ENCODE assay signal across 9 cellular contexts in the genomic region with DNA sequence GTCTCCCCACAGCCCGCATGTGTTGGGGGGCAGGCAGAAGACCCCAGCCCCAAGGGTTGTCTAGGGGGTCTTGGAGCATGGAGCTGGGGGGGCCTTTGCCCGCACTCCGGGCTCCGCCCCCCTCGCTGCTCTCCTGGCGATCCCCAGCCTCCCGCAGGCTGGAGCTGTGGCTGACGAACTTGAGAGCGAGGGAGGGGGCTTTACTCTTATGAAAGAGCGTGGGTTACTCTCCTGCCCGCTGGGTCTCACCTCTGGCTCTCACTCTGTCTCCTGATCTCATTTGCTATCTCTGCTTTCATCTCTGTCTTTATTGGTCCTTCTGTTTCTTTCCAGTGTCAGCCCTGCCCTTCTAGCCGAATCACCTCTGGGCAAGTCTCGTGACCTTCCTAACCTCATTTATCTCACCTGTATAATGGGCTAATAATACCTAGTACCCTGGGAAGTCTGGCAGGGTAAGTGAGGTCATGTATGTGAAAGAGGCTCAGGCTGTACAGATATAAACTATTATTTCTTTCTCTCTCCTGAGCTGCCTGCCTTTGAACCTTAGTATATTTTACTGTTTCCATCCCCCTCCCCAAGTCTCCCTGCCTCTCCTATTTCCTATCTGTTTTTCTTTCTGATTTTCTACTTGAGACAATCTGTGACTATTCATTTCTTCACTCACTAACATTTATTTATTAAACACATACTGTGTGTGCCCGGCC. TPM values are rescaled to one million over a fixed set of nuclear protein-coding genes. Genes with fewer than 3 reads are reported as not detected.
DNase-seq lines count a peak whose midpoint lies in the region; ATAC-seq and TF ChIP-seq lines count a peak whose summit lies in the region.
"Had no signal": no experiment of that assay in that cellular context is flagged by ENCODE, and none has a peak within 500 bp of the region (broad histone marks: within the 10 kb centered on the region; RNA-seq: fewer than 3 reads in every experiment).

No MANE protein-coding gene starts in this region.

- H3K79me2 ChIP-seq in GM23338 (replicated peaks; ENCODE audit: insufficient read depth): peaks cover 14% of the 10 kb centered on the region
- H3K79me2 ChIP-seq in PC-9 (ENCODE audit: low read depth): peaks cover 13% of the 10 kb centered on the region

- intact Hi-C loops in CD14-positive monocyte (cut with micrococcal nuclease) (loop anchor here (5.0 kb wide), 2 partner anchors 62 to 92 kb away; partner anchors contain the start of genes CKS1B (in 1 of the 2), SHC1 (in 1 of the 2) and ZBTB7B (in 1 of the 2)), PC-9 (cut with micrococcal nuclease; ENCODE audit: unreplicated experiment) (loop anchor here (5.0 kb wide), 2 partner anchors 397 to 507 kb away; partner anchors contain the start of gene UBE2Q1)

- H3K36me3 Mint-ChIP-seq in CD14-positive monocyte: peaks cover 47 to 57% of the 10 kb centered on the region in 2 donors
- H3K36me3 Mint-ChIP-seq in GM23338 (ENCODE audit: low read depth): peaks cover 31% of the 10 kb centered on the region

- 0 out of 2 replicates have a peak overlapping the region, but pooled peaks have one; percentile 69 for H3K27ac ChIP-seq in GM23338 (ENCODE audit: low read depth)
- no peak overlapping the region for H3K27ac ChIP-seq in PC-9
- peak overlapping the region; percentile 96 for H3K27ac ChIP-seq in ectodermal cell (ENCODE audit: insufficient read depth, low read depth, low read length, poor library complexity, severe bottlenecking)
- peak overlapping the region; percentile 78 for H3K27ac ChIP-seq in muscle layer of colon (ENCODE audit: low read depth, low read length)

- peak; percentile 12 for ATAC-seq in GM23338
- ATAC-seq in HG03460 (IDR thresholded peaks at IDR 0.05; ENCODE audit: unreplicated experiment): no peak
- ATAC-seq in GM21717 (IDR thresholded peaks at IDR 0.05; ENCODE audit: unreplicated experiment): no peak

- peaks cover 0 to 2% (median 0%) of the 10 kb centered on the region in 7 donors for H3K9me3 Mint-ChIP-seq in CD14-positive monocyte
- H3K9me3 Mint-ChIP-seq in GM23338: no peaks in the 10 kb centered on the region

- peak overlapping the region; percentile 81 to 87 for H3K4me3 Mint-ChIP-seq in CD14-positive monocyte
- peak overlapping the region; percentile 83 for H3K4me3 Mint-ChIP-seq in GM23338

- H3K9me3 ChIP-seq in PC-9 (ENCODE audit: insufficient read depth, low read depth): no peaks in the 10 kb centered on the region
- no peaks in the 10 kb centered on the region for H3K9me3 ChIP-seq in ectodermal cell (ENCODE audit: control insufficient read depth, low read length)
- no peaks in the 10 kb centered on the region for H3K9me3 ChIP-seq in muscle layer of colon (ENCODE audit: low read length)

- no peak overlapping the region for H3K9ac ChIP-seq in muscle layer of colon (ENCODE audit: low read length)

- H3K9me2 ChIP-seq in GM23338 (ENCODE audit: insufficient read depth): no peaks in the 10 kb centered on the region
- no peaks in the 10 kb centered on the region for H3K9me2 ChIP-seq in PC-9 (ENCODE audit: insufficient read depth)

- CTCF ChIA-PET in PC-9 (lab: Charles Lee): no interaction called here

- H3K4me1 ChIP-seq in GM23338 (ENCODE audit: insufficient read depth): peaks cover 16% of the 10 kb centered on the region
- H3K4me1 ChIP-seq in PC-9 (replicated peaks; ENCODE audit: insufficient read depth): peaks cover 10% of the 10 kb centered on the region
- H3K4me1 ChIP-seq in ectodermal cell (ENCODE audit: control insufficient read depth, insufficient read depth, low read length): peaks cover 28% of the 10 kb centered on the region
- peaks cover 28% of the 10 kb centered on the region for H3K4me1 ChIP-seq in muscle layer of colon (ENCODE audit: insufficient read depth, low read length)

- H3K27ac Mint-ChIP-seq in CD14-positive monocyte: peak overlapping the region in 4 of 7 donors; percentile 15 to 90 (median 80)
- peak overlapping the region; percentile 64 for H3K27ac Mint-ChIP-seq in GM23338

- POLR2A ChIA-PET in PC-9 (lab: Charles Lee; ENCODE audit: unreplicated experiment): interaction anchor here (0.6 to 0.7 kb wide), 3 partner anchors 64 to 646 kb away, joined by 3 to 5 read pairs (median 4); no protein-coding TSS in a partner anchor

- peak overlapping the region; percentile 60 for H2AFZ ChIP-seq in GM23338
- H2AFZ ChIP-seq in PC-9: peak overlapping the region; percentile 77

- H3K4me1 Mint-ChIP-seq in CD14-positive monocyte: peaks cover 33% of the 10 kb centered on the region
- peaks cover 33% of the 10 kb centered on the region for H3K4me1 Mint-ChIP-seq in GM23338

- BruUV-seq in PC-9 (replicated peaks; lab: Mats Ljungman, UMichigan): no TSS peak

- H3K27me3 ChIP-seq in GM23338 (ENCODE audit: insufficient read depth) (peaks cover 6% of the 10 kb centered on the region; the same call in 1 of the 2 replicates), PC-9 (ENCODE audit: insufficient read depth, low read depth) (no peaks in the 10 kb centered on the region), ectodermal cell (ENCODE audit: control insufficient read depth, insufficient read depth, low read length, poor library complexity, severe bottlenecking) (peaks cover 19% of the 10 kb centered on the region), muscle layer of colon (ENCODE audit: control insufficient read depth in 1 of 2, insufficient read depth in 2 of 2, low read length in 2 of 2) (peaks cover 0 to 8% of the 10 kb centered on the region in 2 donors)

- DNase-seq in CD14-positive monocyte (ENCODE audit: low spot score) (no peak), GM23338 (ENCODE audit: low spot score) (peak; percentile 76), PC-9 (peak in 1 of 2 experiments; percentile 53), D341Med (ENCODE audit: low spot score) (no peak)

- peaks cover 22% of the 10 kb centered on the region for H3F3A ChIP-seq in GM23338 (replicated peaks; ENCODE audit: low read depth)
- peaks cover 24% of the 10 kb centered on the region; the same call in 1 of the 2 replicates for H3F3A ChIP-seq in PC-9 (ENCODE audit: insufficient read depth, low read depth)

- 3 to 5% methylated on average over 13 of the region's 14 CpGs for WGBS in ectodermal cell, 2 experiments

- H3K4me3 ChIP-seq in GM23338: peak overlapping the region; percentile 97
- H3K4me3 ChIP-seq in PC-9: peak overlapping the region; percentile 74
- H3K4me3 ChIP-seq in ectodermal cell (ENCODE audit: insufficient read depth, low read depth, low read length): peak overlapping the region; percentile 95
- peak overlapping the region; percentile 79 to 88 for H3K4me3 ChIP-seq in muscle layer of colon (ENCODE audit: low read depth in 1 of 2, low read length in 2 of 2)

- peak overlapping the region; percentile 94 for H3K4me2 ChIP-seq in GM23338
- H3K4me2 ChIP-seq in PC-9: peak overlapping the region; percentile 80

- H3K27me3 Mint-ChIP-seq in CD14-positive monocyte (ENCODE audit: low read depth in 3 of 3): peaks cover 6 to 11% (median 10%) of the 10 kb centered on the region in 3 donors
- H3K27me3 Mint-ChIP-seq in GM23338 (ENCODE audit: insufficient read depth, low read depth, poor library complexity): peaks cover 11% of the 10 kb centered on the region

- peaks cover 19% of the 10 kb centered on the region for H4K20me1 ChIP-seq in GM23338 (replicated peaks; ENCODE audit: insufficient read depth)
- H4K20me1 ChIP-seq in PC-9 (ENCODE audit: insufficient read depth): peaks cover 7% of the 10 kb centered on the region

- H3K36me3 ChIP-seq in GM23338 (ENCODE audit: insufficient read depth) (no peaks in the 10 kb centered on the region), PC-9 (ENCODE audit: low read depth) (no peaks in the 10 kb centered on the region; the same call in 1 of the 2 replicates), ectodermal cell (ENCODE audit: control insufficient read depth, insufficient read depth, low read length) (no peaks in the 10 kb centered on the region), muscle layer of colon (ENCODE audit: insufficient read depth, low read length) (peaks cover 10% of the 10 kb centered on the region)

- no peak for TF ChIP-seq CTCF in CD14-positive monocyte (IDR thresholded peaks at IDR 0.05)
- TF ChIP-seq CTCF in GM23338 (conservative IDR thresholded peaks at IDR 0.05; ENCODE audit: low read depth in 2 of 2): no peak
- TF ChIP-seq CTCF in PC-9 (conservative IDR thresholded peaks at IDR 0.05): no peak

TF ChIP-seq in GM23338, 12 proteins besides CTCF, POLR2A, EP300 and RAD21 (continues in another document):
- TF ChIP-seq NANOG (IDR thresholded peaks at IDR 0.05; ENCODE audit: borderline replicate concordance): no peak

RNA-seq across cellular contexts. Expression of gene EFNA4, which starts 0.7 kb away (rescaled TPM):
- polyA plus RNA-seq in CD14-positive monocyte: 1 to 10 TPM; 2.3 to 4.1 TPM
- total RNA-seq in GM23338 (2014; rRNA removed; shearing (Covaris generic)): 22.9 and 25.0 TPM in 2 replicates
- polyA plus RNA-seq in GM23338 (2016; fragmentation: Nextera tagmentation; extraction: Ambion mirVana): 11.1 and 16.4 TPM in 2 replicates
- 14.0 and 17.3 TPM in 2 replicates for total RNA-seq in PC-9 (2021)
- polyA plus RNA-seq in ectodermal cell (2013, experiment 1 of 4): 26.4 TPM
- polyA plus RNA-seq in ectodermal cell (2013, experiment 2 of 4): 21.2 TPM
- 23.0 TPM for polyA plus RNA-seq in ectodermal cell (2013, experiment 3 of 4)
- polyA plus RNA-seq in ectodermal cell (2013, experiment 4 of 4): 24.4 TPM

RNA-seq across cellular contexts. Expression of gene ADAM15, which starts 13.1 kb away (rescaled TPM):
- polyA plus RNA-seq in CD14-positive monocyte (10 to 100 TPM; 44.5 to 74.3 TPM), GM23338 (2016; fragmentation: Nextera tagmentation; extraction: Ambion mirVana) (24.2 and 25.9 TPM in 2 replicates)
- 25.9 and 31.1 TPM in 2 replicates for total RNA-seq in GM23338 (2014; rRNA removed; shearing (Covaris generic))
- total RNA-seq in PC-9 (2021): 187 and 195 TPM in 2 replicates
- 34.7 TPM for polyA plus RNA-seq in ectodermal cell (2013, experiment 1 of 4)
- polyA plus RNA-seq in ectodermal cell (2013, experiment 2 of 4): 31.6 TPM
- 21.0 TPM for polyA plus RNA-seq in ectodermal cell (2013, experiment 3 of 4)
- polyA plus RNA-seq in ectodermal cell (2013, experiment 4 of 4): 22.3 TPM

RNA-seq across cellular contexts. Expression of gene EFNA3, which starts 14.4 kb away (rescaled TPM):
- polyA plus RNA-seq in CD14-positive monocyte (under 1 TPM; 0.45 to 0.92 TPM), GM23338 (2016; fragmentation: Nextera tagmentation; extraction: Ambion mirVana) (10.3 and 13.5 TPM in 2 replicates)
- total RNA-seq in GM23338 (2014; rRNA removed; shearing (Covaris generic)): 13.6 and 14.5 TPM in 2 replicates
- 6.7 and 8.8 TPM in 2 replicates for total RNA-seq in PC-9 (2021)
- polyA plus RNA-seq in ectodermal cell (2013, experiment 1 of 4): 8.6 TPM
- polyA plus RNA-seq in ectodermal cell (2013, experiment 2 of 4): 7.6 TPM
- polyA plus RNA-seq in ectodermal cell (2013, experiment 3 of 4): 7.6 TPM
- polyA plus RNA-seq in ectodermal cell (2013, experiment 4 of 4): 6.8 TPM

RNA-seq across cellular contexts. Expression of gene DCST1, which starts 30.6 kb away (rescaled TPM):
- polyA plus RNA-seq in CD14-positive monocyte (not detected), GM23338 (2016; fragmentation: Nextera tagmentation; extraction: Ambion mirVana) (not detected in 2 replicates)
- total RNA-seq in GM23338 (2014; rRNA removed; shearing (Covaris generic)): not detected in 2 replicates
- 0.22 and 0.43 TPM in 2 replicates for total RNA-seq in PC-9 (2021)
- polyA plus RNA-seq in ectodermal cell (2013, experiment 1 of 4): not detected
- not detected for polyA plus RNA-seq in ectodermal cell (2013, experiment 2 of 4)
- not detected for polyA plus RNA-seq in ectodermal cell (2013, experiment 3 of 4)
- polyA plus RNA-seq in ectodermal cell (2013, experiment 4 of 4): not detected
- total RNA-seq: RPMI7951 had no signal

RNA-seq across cellular contexts. Expression of gene DCST2, which starts 30.7 kb away (rescaled TPM):
- polyA plus RNA-seq in CD14-positive monocyte: not detected
- total RNA-seq in GM23338 (2014; rRNA removed; shearing (Covaris generic)): not detected in 2 replicates
- polyA plus RNA-seq in GM23338 (2016; fragmentation: Nextera tagmentation; extraction: Ambion mirVana): 0.28 and 0.78 TPM in 2 replicates
- total RNA-seq in PC-9 (2021): 4.4 and 4.7 TPM in 2 replicates
- 2.0 TPM for polyA plus RNA-seq in ectodermal cell (2013, experiment 1 of 4)
- 2.2 TPM for polyA plus RNA-seq in ectodermal cell (2013, experiment 2 of 4)
- 2.4 TPM for polyA plus RNA-seq in ectodermal cell (2013, experiment 3 of 4)
- 4.4 TPM for polyA plus RNA-seq in ectodermal cell (2013, experiment 4 of 4)
- total RNA-seq: RPMI7951 had no signal
